In genomic region chr1:167496962-167497619, GRCh38 we compare ENCODE assay signal across 2 cellular contexts.
TF ChIP-seq lines count a peak whose summit lies in the region.

No MANE protein-coding gene starts in this region.

TF ChIP-seq in A549, 52 proteins besides CTCF, POLR2A, EP300 and RAD21:
- no peak for TF ChIP-seq CEBPB (IDR thresholded peaks at IDR 0.05)
- TF ChIP-seq SMC3 (IDR thresholded peaks at IDR 0.05), result no peak
- peak; percentile 68; the same call in 1 of the 2 replicates for TF ChIP-seq RNF2 (IDR thresholded peaks at IDR 0.05; ENCODE audit: borderline replicate concordance, low read depth)
- no peak for TF ChIP-seq HOXA7 (CRISPR knock-in tag; IDR thresholded peaks at IDR 0.05)
- TF ChIP-seq GATA3 (IDR thresholded peaks at IDR 0.05; ENCODE audit: borderline replicate concordance), result no peak

TF ChIP-seq in K562, 482 proteins besides CTCF, POLR2A, EP300 and RAD21:
- TF ChIP-seq ZFP36 (IDR thresholded peaks at IDR 0.05; ENCODE audit: low read depth, low read length, partially characterized antibody) (peak; percentile 54), MEIS2 (IDR thresholded peaks at IDR 0.05; ENCODE audit: partially characterized antibody) (peak; percentile 87), MEF2A (IDR thresholded peaks at IDR 0.05; ENCODE audit: control insufficient read depth, low read depth, low read length) (no peak), BMI1 (IDR thresholded peaks at IDR 0.05; ENCODE audit: low read length) (peak; percentile 66), SNRNP70 (optimal IDR thresholded peaks at IDR 0.05; ENCODE audit: low read depth, low read length) (no peak), CBX8 (IDR thresholded peaks at IDR 0.05; ENCODE audit: borderline replicate concordance, extremely low read depth, low read depth, low read length, poor library complexity, severe bottlenecking) (peak; percentile 100), CBX2 (IDR thresholded peaks at IDR 0.05; ENCODE audit: insufficient read depth, low read length, poor library complexity, severe bottlenecking) (peak; percentile 81), FOXA1 (IDR thresholded peaks at IDR 0.05; ENCODE audit: borderline replicate concordance) (no peak), KAT8 (IDR thresholded peaks at IDR 0.05; ENCODE audit: low read depth) (no peak), ZC3H11A (IDR thresholded peaks at IDR 0.05; ENCODE audit: low read depth, low read length) (no peak), CEBPB (tag; IDR thresholded peaks at IDR 0.05) (peak; percentile 38; the same call in 1 of the 2 replicates), SMAD2 (IDR thresholded peaks at IDR 0.05; ENCODE audit: low read depth, low read length) (no peak), PBX2 (CRISPR knock-in tag; IDR thresholded peaks at IDR 0.05; ENCODE audit: low read depth) (no peak), PBX2 (tag; conservative IDR thresholded peaks at IDR 0.05; ENCODE audit: low read depth) (peak; percentile 86), CBX3 (IDR thresholded peaks at IDR 0.05; ENCODE audit: borderline replicate concordance in 1 of 2, low read length in 2 of 2) (no peak), HNRNPK (IDR thresholded peaks at IDR 0.05; ENCODE audit: low read depth, low read length, poor library complexity, severe bottlenecking) (no peak), CBX5 (IDR thresholded peaks at IDR 0.05; ENCODE audit: borderline replicate concordance, low read depth) (no peak), ZNF655 (CRISPR knock-in tag; IDR thresholded peaks at IDR 0.05) (no peak), RREB1 (CRISPR knock-in tag; IDR thresholded peaks at IDR 0.05) (no peak), RNF2 (IDR thresholded peaks at IDR 0.05) (peak; percentile 60; the same call in 1 of the 2 replicates), GTF3C2 (IDR thresholded peaks at IDR 0.05; ENCODE audit: borderline replicate concordance, extremely low read depth, insufficient read length) (no peak), PKNOX1 (IDR thresholded peaks at IDR 0.05) (peak; percentile 78)
TF ChIP-seq in K562: peak in this region for 9.
